Comparison of ENCODE assay signal across 1 cellular context in genomic region chr12:46373303-46374182, GRCh38.
TF ChIP-seq lines count a peak whose summit lies in the region.

No MANE protein-coding gene starts in this region.

TF ChIP-seq in HepG2, 621 proteins besides CTCF, POLR2A, EP300 and RAD21 (continued from another document and continues in another):
- TF ChIP-seq NRL (CRISPR knock-in tag; IDR thresholded peaks at IDR 0.05; ENCODE audit: borderline replicate concordance) = no peak
- TF ChIP-seq SUZ12 (IDR thresholded peaks at IDR 0.05; ENCODE audit: low read depth, low read length) = no peak
- 0 out of 2 replicates have a peak, but pooled peaks have one; percentile 28 for TF ChIP-seq ZNF816 (CRISPR knock-in tag; IDR thresholded peaks at IDR 0.05; ENCODE audit: borderline replicate concordance)
- no peak for TF ChIP-seq NCOR1 (IDR thresholded peaks at IDR 0.05; ENCODE audit: borderline replicate concordance, low read length)
- TF ChIP-seq ZNF281 (CRISPR knock-in tag; IDR thresholded peaks at IDR 0.05; ENCODE audit: borderline replicate concordance) = no peak
- TF ChIP-seq, protein P1, sequence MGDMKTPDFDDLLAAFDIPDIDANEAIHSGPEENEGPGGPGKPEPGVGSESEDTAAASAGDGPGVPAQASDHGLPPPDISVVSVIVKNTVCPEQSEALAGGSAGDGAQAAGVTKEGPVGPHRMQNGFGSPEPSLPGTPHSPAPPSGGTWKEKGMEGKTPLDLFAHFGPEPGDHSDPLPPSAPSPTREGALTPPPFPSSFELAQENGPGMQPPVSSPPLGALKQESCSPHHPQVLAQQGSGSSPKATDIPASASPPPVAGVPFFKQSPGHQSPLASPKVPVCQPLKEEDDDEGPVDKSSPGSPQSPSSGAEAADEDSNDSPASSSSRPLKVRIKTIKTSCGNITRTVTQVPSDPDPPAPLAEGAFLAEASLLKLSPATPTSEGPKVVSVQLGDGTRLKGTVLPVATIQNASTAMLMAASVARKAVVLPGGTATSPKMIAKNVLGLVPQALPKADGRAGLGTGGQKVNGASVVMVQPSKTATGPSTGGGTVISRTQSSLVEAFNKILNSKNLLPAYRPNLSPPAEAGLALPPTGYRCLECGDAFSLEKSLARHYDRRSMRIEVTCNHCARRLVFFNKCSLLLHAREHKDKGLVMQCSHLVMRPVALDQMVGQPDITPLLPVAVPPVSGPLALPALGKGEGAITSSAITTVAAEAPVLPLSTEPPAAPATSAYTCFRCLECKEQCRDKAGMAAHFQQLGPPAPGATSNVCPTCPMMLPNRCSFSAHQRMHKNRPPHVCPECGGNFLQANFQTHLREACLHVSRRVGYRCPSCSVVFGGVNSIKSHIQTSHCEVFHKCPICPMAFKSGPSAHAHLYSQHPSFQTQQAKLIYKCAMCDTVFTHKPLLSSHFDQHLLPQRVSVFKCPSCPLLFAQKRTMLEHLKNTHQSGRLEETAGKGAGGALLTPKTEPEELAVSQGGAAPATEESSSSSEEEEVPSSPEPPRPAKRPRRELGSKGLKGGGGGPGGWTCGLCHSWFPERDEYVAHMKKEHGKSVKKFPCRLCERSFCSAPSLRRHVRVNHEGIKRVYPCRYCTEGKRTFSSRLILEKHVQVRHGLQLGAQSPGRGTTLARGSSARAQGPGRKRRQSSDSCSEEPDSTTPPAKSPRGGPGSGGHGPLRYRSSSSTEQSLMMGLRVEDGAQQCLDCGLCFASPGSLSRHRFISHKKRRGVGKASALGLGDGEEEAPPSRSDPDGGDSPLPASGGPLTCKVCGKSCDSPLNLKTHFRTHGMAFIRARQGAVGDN (CRISPR knock-in tag; IDR thresholded peaks at IDR 0.05) = peak; percentile 49
- TF ChIP-seq ZBTB38 (CRISPR knock-in tag; IDR thresholded peaks at IDR 0.05) = no peak
- TF ChIP-seq HNRNPLL (IDR thresholded peaks at IDR 0.05; ENCODE audit: low read depth, low read length, poor library complexity, severe bottlenecking) = peak; percentile 53
- TF ChIP-seq ZFP82 (CRISPR knock-in tag; IDR thresholded peaks at IDR 0.05; ENCODE audit: borderline replicate concordance) = no peak
- no peak for TF ChIP-seq U2AF1 (optimal IDR thresholded peaks at IDR 0.05; ENCODE audit: low read depth, low read length)
- no peak for TF ChIP-seq ZNF234 (CRISPR knock-in tag; conservative IDR thresholded peaks at IDR 0.05)
- TF ChIP-seq TBP (CRISPR knock-in tag; IDR thresholded peaks at IDR 0.05) = no peak
- no peak for TF ChIP-seq NFATC3 (CRISPR knock-in tag; IDR thresholded peaks at IDR 0.05)
- TF ChIP-seq HDAC2 (CRISPR knock-in tag; IDR thresholded peaks at IDR 0.05) = peak; percentile 54; the same call in 1 of the 2 replicates
- TF ChIP-seq AGO2 (optimal IDR thresholded peaks at IDR 0.05; ENCODE audit: low read depth, low read length) = peak; percentile 76
- TF ChIP-seq, protein P2, sequence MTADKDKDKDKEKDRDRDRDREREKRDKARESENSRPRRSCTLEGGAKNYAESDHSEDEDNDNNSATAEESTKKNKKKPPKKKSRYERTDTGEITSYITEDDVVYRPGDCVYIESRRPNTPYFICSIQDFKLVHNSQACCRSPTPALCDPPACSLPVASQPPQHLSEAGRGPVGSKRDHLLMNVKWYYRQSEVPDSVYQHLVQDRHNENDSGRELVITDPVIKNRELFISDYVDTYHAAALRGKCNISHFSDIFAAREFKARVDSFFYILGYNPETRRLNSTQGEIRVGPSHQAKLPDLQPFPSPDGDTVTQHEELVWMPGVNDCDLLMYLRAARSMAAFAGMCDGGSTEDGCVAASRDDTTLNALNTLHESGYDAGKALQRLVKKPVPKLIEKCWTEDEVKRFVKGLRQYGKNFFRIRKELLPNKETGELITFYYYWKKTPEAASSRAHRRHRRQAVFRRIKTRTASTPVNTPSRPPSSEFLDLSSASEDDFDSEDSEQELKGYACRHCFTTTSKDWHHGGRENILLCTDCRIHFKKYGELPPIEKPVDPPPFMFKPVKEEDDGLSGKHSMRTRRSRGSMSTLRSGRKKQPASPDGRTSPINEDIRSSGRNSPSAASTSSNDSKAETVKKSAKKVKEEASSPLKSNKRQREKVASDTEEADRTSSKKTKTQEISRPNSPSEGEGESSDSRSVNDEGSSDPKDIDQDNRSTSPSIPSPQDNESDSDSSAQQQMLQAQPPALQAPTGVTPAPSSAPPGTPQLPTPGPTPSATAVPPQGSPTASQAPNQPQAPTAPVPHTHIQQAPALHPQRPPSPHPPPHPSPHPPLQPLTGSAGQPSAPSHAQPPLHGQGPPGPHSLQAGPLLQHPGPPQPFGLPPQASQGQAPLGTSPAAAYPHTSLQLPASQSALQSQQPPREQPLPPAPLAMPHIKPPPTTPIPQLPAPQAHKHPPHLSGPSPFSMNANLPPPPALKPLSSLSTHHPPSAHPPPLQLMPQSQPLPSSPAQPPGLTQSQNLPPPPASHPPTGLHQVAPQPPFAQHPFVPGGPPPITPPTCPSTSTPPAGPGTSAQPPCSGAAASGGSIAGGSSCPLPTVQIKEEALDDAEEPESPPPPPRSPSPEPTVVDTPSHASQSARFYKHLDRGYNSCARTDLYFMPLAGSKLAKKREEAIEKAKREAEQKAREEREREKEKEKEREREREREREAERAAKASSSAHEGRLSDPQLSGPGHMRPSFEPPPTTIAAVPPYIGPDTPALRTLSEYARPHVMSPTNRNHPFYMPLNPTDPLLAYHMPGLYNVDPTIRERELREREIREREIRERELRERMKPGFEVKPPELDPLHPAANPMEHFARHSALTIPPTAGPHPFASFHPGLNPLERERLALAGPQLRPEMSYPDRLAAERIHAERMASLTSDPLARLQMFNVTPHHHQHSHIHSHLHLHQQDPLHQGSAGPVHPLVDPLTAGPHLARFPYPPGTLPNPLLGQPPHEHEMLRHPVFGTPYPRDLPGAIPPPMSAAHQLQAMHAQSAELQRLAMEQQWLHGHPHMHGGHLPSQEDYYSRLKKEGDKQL (CRISPR knock-in tag; IDR thresholded peaks at IDR 0.05; ENCODE audit: low read depth) = no peak
- no peak for TF ChIP-seq PRDM4 (CRISPR knock-in tag; IDR thresholded peaks at IDR 0.05; ENCODE audit: borderline replicate concordance)
- no peak for TF ChIP-seq ZNF597 (CRISPR knock-in tag; IDR thresholded peaks at IDR 0.05)
- peak; percentile 20; the same call in 1 of the 2 replicates for TF ChIP-seq ZMYM3 (CRISPR knock-in tag; IDR thresholded peaks at IDR 0.05)
- TF ChIP-seq ELF4 (CRISPR knock-in tag; IDR thresholded peaks at IDR 0.05; ENCODE audit: borderline replicate concordance) = no peak
- TF ChIP-seq, protein P3, sequence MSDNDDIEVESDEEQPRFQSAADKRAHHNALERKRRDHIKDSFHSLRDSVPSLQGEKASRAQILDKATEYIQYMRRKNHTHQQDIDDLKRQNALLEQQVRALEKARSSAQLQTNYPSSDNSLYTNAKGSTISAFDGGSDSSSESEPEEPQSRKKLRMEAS (IDR thresholded peaks at IDR 0.05) = peak; percentile 59
- peak; percentile 67; the same call in 1 of the 2 replicates for TF ChIP-seq ARNTL (CRISPR knock-in tag; IDR thresholded peaks at IDR 0.05)
- no peak for TF ChIP-seq DR1 (CRISPR knock-in tag; IDR thresholded peaks at IDR 0.05)
- TF ChIP-seq CCDC6 (CRISPR knock-in tag; IDR thresholded peaks at IDR 0.05) = no peak; the same call in none of the 2 replicates
- TF ChIP-seq PHF21A (CRISPR knock-in tag; IDR thresholded peaks at IDR 0.05) = peak; percentile 59; the same call in 1 of the 2 replicates
- 0 out of 2 replicates have a peak, but pooled peaks have one; percentile 21 for TF ChIP-seq ZNF331 (CRISPR knock-in tag; IDR thresholded peaks at IDR 0.05)
- TF ChIP-seq ZNF777 (CRISPR knock-in tag; IDR thresholded peaks at IDR 0.05) = no peak
- 0 out of 2 replicates have a peak, but pooled peaks have one; percentile 4 for TF ChIP-seq SMC3 (IDR thresholded peaks at IDR 0.05; ENCODE audit: low read length)
- TF ChIP-seq ZNF101 (CRISPR knock-in tag; IDR thresholded peaks at IDR 0.05; ENCODE audit: borderline replicate concordance, low read depth) = no peak
- TF ChIP-seq TP53 (CRISPR knock-in tag; conservative IDR thresholded peaks at IDR 0.05) = 0 out of 2 replicates have a peak, but pooled peaks have one; percentile 52
- no peak; the same call in 1 of the 2 replicates for TF ChIP-seq SOX13 (IDR thresholded peaks at IDR 0.05)
- peak in 1 of 2 experiments; percentile 52; a peak in 1 of 4 replicates for TF ChIP-seq SOX13 (CRISPR knock-in tag; conservative IDR thresholded peaks at IDR 0.05 in 1 of 2, IDR thresholded peaks at IDR 0.05 in 1 of 2)
- TF ChIP-seq, protein P4, sequence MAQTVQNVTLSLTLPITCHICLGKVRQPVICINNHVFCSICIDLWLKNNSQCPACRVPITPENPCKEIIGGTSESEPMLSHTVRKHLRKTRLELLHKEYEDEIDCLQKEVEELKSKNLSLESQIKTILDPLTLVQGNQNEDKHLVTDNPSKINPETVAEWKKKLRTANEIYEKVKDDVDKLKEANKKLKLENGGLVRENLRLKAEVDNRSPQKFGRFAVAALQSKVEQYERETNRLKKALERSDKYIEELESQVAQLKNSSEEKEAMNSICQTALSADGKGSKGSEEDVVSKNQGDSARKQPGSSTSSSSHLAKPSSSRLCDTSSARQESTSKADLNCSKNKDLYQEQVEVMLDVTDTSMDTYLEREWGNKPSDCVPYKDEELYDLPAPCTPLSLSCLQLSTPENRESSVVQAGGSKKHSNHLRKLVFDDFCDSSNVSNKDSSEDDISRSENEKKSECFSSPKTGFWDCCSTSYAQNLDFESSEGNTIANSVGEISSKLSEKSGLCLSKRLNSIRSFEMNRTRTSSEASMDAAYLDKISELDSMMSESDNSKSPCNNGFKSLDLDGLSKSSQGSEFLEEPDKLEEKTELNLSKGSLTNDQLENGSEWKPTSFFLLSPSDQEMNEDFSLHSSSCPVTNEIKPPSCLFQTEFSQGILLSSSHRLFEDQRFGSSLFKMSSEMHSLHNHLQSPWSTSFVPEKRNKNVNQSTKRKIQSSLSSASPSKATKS (CRISPR knock-in tag; IDR thresholded peaks at IDR 0.05) = no peak
- no peak for TF ChIP-seq ZNF430 (CRISPR knock-in tag; IDR thresholded peaks at IDR 0.05)
- peak; percentile 89 for TF ChIP-seq BHLHE40 (IDR thresholded peaks at IDR 0.05; ENCODE audit: low read length)
- TF ChIP-seq, protein P5, sequence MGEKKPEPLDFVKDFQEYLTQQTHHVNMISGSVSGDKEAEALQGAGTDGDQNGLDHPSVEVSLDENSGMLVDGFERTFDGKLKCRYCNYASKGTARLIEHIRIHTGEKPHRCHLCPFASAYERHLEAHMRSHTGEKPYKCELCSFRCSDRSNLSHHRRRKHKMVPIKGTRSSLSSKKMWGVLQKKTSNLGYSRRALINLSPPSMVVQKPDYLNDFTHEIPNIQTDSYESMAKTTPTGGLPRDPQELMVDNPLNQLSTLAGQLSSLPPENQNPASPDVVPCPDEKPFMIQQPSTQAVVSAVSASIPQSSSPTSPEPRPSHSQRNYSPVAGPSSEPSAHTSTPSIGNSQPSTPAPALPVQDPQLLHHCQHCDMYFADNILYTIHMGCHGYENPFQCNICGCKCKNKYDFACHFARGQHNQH (CRISPR knock-in tag; IDR thresholded peaks at IDR 0.05) = peak; percentile 50; the same call in 1 of the 2 replicates
- 0 out of 2 replicates have a peak, but pooled peaks have one; percentile 31 for TF ChIP-seq ZNF232 (CRISPR knock-in tag; IDR thresholded peaks at IDR 0.05; ENCODE audit: borderline replicate concordance)
- TF ChIP-seq ZNF766 (CRISPR knock-in tag; IDR thresholded peaks at IDR 0.05; ENCODE audit: borderline replicate concordance) = 0 out of 2 replicates have a peak, but pooled peaks have one; percentile 19
- no peak for TF ChIP-seq XRCC5 (optimal IDR thresholded peaks at IDR 0.05; ENCODE audit: low read length)
- no peak for TF ChIP-seq FOXP1 (IDR thresholded peaks at IDR 0.05)
- TF ChIP-seq FOXP1 (CRISPR knock-in tag; IDR thresholded peaks at IDR 0.05) = no peak
- TF ChIP-seq ZNF33A (CRISPR knock-in tag; IDR thresholded peaks at IDR 0.05; ENCODE audit: borderline replicate concordance) = no peak
